ENCODE assay signal across 8 cellular contexts in the genomic region with DNA sequence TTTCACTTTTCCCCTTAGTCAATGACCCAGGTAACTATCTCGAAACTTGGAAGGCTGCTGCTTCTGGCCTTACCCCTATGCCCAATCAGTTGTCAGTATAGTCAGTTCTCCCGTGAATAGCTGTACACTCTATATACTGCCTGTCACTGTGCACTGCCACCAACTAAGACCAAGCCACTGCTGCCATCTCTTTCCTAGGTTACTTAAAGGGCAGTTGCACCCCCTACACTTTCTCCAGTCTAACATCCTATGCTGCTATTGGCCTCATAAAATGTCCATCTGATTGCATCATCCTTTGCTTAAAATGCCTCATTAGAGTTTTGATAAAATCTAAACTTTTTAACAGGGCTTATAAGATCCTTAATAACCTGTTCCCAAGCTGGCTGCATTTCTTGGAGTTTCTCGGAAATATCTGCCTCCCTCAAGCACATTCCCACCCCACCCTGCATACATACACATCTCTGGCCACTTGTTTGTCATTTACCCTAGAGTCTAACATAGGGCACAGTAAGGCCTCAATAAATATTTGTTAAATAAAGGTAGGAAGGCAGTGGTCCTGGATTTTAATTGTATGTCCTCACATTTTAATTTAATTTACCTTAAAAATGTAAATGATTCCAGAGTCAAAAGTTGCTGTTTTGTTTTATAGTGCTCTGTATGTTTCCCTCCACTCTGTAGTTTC. TPM values are rescaled to one million over a fixed set of nuclear protein-coding genes. Genes with fewer than 3 reads are reported as not detected.
DNase-seq lines count a peak whose midpoint lies in the region; ATAC-seq, FAIRE-seq and TF ChIP-seq lines count a peak whose summit lies in the region.

No MANE protein-coding gene starts in this region.

- H3K4me1 Mint-ChIP-seq in activated CD4-positive, alpha-beta memory T cell treated with anti-CD3 and anti-CD28 coated beads for 36 hours (ENCODE audit: low read depth), result peaks cover 95% of the 10 kb centered on the region
- H3K4me1 Mint-ChIP-seq in natural killer cell treated with Interleukin-12 subunit alpha and Interleukin-12 subunit beta and Interleukin-15 and Interleukin-18, amount 100 ng/mL, for 72 hours (ENCODE audit: low read depth in 2 of 2), result peaks cover 78 to 81% of the 10 kb centered on the region in 2 donors

- TF ChIP-seq CTCF in GM20000 (IDR thresholded peaks at IDR 0.05; ENCODE audit: extremely low read depth, missing control alignments), result no peak
- TF ChIP-seq CTCF in GM13977 (IDR thresholded peaks at IDR 0.05; ENCODE audit: extremely low read depth, insufficient read depth, missing control alignments), result no peak

- peak; percentile 52 for ATAC-seq in GM18511 (IDR thresholded peaks at IDR 0.05; ENCODE audit: unreplicated experiment)
- peak; percentile 41 for ATAC-seq in HG02798 (IDR thresholded peaks at IDR 0.05; ENCODE audit: poor library complexity, unreplicated experiment)
- peak; percentile 57 to 66 for ATAC-seq in natural killer cell treated with Interleukin-12 subunit alpha and Interleukin-12 subunit beta and Interleukin-15 and Interleukin-18, amount 100 ng/mL, for 72 hours

- in situ Hi-C loops in GM13977 (cut with MboI; ENCODE audit: low pct_unique_long_range_greater_than_20kb, low sequenced_read_pairs, unreplicated experiment), result no loop called here

- FAIRE-seq in urothelium cell line (lab: Jason Lieb, UNC), result no peak

- POLR2A ChIA-PET in activated CD4-positive, alpha-beta memory T cell treated with anti-CD3 and anti-CD28 coated beads for 36 hours (lab: Charles Lee), result interaction anchor here (0.5 to 2.3 kb wide), 7 partner anchors 10 to 83 kb away, joined by 3 to 21 read pairs (median 3); a partner anchor contains a TSS

- H3K27ac Mint-ChIP-seq in activated CD4-positive, alpha-beta memory T cell treated with anti-CD3 and anti-CD28 coated beads for 36 hours, result peak overlapping the region; percentile 94
- H3K27ac Mint-ChIP-seq in natural killer cell treated with Interleukin-12 subunit alpha and Interleukin-12 subunit beta and Interleukin-15 and Interleukin-18, amount 100 ng/mL, for 72 hours, result peak overlapping the region; percentile 76 to 94

- intact Hi-C loops in activated CD4-positive, alpha-beta memory T cell treated with anti-CD3 and anti-CD28 coated beads for 36 hours (cut with micrococcal nuclease), result no loop called here

- no peak for DNase-seq in activated CD4-positive, alpha-beta memory T cell treated with anti-CD3 and anti-CD28 coated beads for 36 hours
- no peak for DNase-seq in natural killer cell treated with Interleukin-12 subunit alpha and Interleukin-12 subunit beta and Interleukin-15 and Interleukin-18, amount 100 ng/mL, for 72 hours (ENCODE audit: low spot score)
- no peak for DNase-seq in urothelium cell line (ENCODE audit: low spot score)
- no peak for DNase-seq in GM20000 (ENCODE audit: low spot score)
- DNase-seq in GM13977 (ENCODE audit: low spot score), result no peak
- DNase-seq in stimulated activated CD4-positive, alpha-beta T cell treated with anti-CD3 and anti-CD28 coated beads, Interleukin-4, amount 100 ng/mL, for 24 hours, result no peak

- no peaks in the 10 kb centered on the region for H3K9me3 Mint-ChIP-seq in activated CD4-positive, alpha-beta memory T cell treated with anti-CD3 and anti-CD28 coated beads for 36 hours
- peaks cover 3% of the 10 kb centered on the region for H3K9me3 Mint-ChIP-seq in natural killer cell treated with Interleukin-12 subunit alpha and Interleukin-12 subunit beta and Interleukin-15 and Interleukin-18, amount 100 ng/mL, for 72 hours

- peaks cover 1% of the 10 kb centered on the region for H3K36me3 Mint-ChIP-seq in activated CD4-positive, alpha-beta memory T cell treated with anti-CD3 and anti-CD28 coated beads for 36 hours
- H3K36me3 Mint-ChIP-seq in natural killer cell treated with Interleukin-12 subunit alpha and Interleukin-12 subunit beta and Interleukin-15 and Interleukin-18, amount 100 ng/mL, for 72 hours, result peaks cover 11% of the 10 kb centered on the region

- CTCF ChIA-PET in activated CD4-positive, alpha-beta memory T cell treated with anti-CD3 and anti-CD28 coated beads for 36 hours (lab: Charles Lee), result interaction anchor here (0.8 to 3.0 kb wide), 10 partner anchors 8 to 335 kb away, joined by 3 to 11 read pairs (median 4); no protein-coding TSS in a partner anchor

- H3K27me3 Mint-ChIP-seq in activated CD4-positive, alpha-beta memory T cell treated with anti-CD3 and anti-CD28 coated beads for 36 hours, result no peaks in the 10 kb centered on the region
- H3K27me3 Mint-ChIP-seq in natural killer cell treated with Interleukin-12 subunit alpha and Interleukin-12 subunit beta and Interleukin-15 and Interleukin-18, amount 100 ng/mL, for 72 hours, result no peaks in the 10 kb centered on the region

- H3K4me3 Mint-ChIP-seq in activated CD4-positive, alpha-beta memory T cell treated with anti-CD3 and anti-CD28 coated beads for 36 hours, result peak overlapping the region; percentile 68
- H3K4me3 Mint-ChIP-seq in natural killer cell treated with Interleukin-12 subunit alpha and Interleukin-12 subunit beta and Interleukin-15 and Interleukin-18, amount 100 ng/mL, for 72 hours, result peak overlapping the region; percentile 58

RNA-seq across cellular contexts. Expression of a gene that starts 32.7 kb away (rescaled TPM):
- total RNA-seq in activated CD4-positive, alpha-beta memory T cell treated with anti-CD3 and anti-CD28 coated beads for 36 hours, result 100 to 1,000 TPM; 153 to 159 TPM
- 100 to 1,000 TPM; 131 to 333 TPM for total RNA-seq in natural killer cell treated with Interleukin-12 subunit alpha and Interleukin-12 subunit beta and Interleukin-15 and Interleukin-18, amount 100 ng/mL, for 72 hours
